18 cellular contexts compared by ENCODE assay signal in genomic region chr1:175449306-175449705, GRCh38.
A peak's percentile ranks its signal among the peaks of the same experiment; 100 is the strongest.
DNase-seq lines count a peak whose midpoint lies in the region; ATAC-seq, FAIRE-seq and TF ChIP-seq lines count a peak whose summit lies in the region.
"Had no signal": no experiment of that assay in that cellular context is flagged by ENCODE, and none has a peak within 500 bp of the region (broad histone marks: within the 10 kb centered on the region; RNA-seq: fewer than 3 reads in every experiment).

No MANE protein-coding gene starts in this region.

- CTCF ChIA-PET in GM12878 (lab: Yijun Ruan, JAX): no interaction called here

- peak overlapping the region; percentile 32 to 78 (median 53) for H3K4me2 ChIP-seq in BLaER1 treated with 17β-estradiol and CSF1 and Interleukin-3, amounts not matched to agents 10 nM and 100 nM
- H3K4me2 ChIP-seq in GM12878 (ENCODE audit: control insufficient read depth, insufficient read depth): no peak overlapping the region
- H3K4me2 ChIP-seq: A549 had no signal

- WGBS in GM12878 (ENCODE audit: insufficient coverage, insufficient replicate concordance, low lambda C conversion rate, missing lambda C conversion rate): 15% methylated on average over 1 of the region's 1 CpG

- RAD21 ChIA-PET in GM12878 (lab: Charles Lee; ENCODE audit: unreplicated experiment): no interaction called here

- H3K9ac ChIP-seq in BLaER1 treated with 17β-estradiol and CSF1 and Interleukin-3, amounts not matched to agents 10 nM and 100 nM: no peak overlapping the region
- no peak overlapping the region for H3K9ac ChIP-seq in GM12878 (ENCODE audit: control insufficient read depth, insufficient read depth, low read length)
- H3K9ac ChIP-seq in kidney (ENCODE audit: low read length in 2 of 2): no peak overlapping the region

- FAIRE-seq in GM12878 (lab: Jason Lieb, UNC) (no peak), RCC 7860 (lab: Jason Lieb, UNC) (no peak), kidney (lab: Jason Lieb, UNC) (no peak)
- FAIRE-seq: A549, HTR-8/SVneo had no signal

- BruUV-seq in GM12878 (replicated peaks; lab: Mats Ljungman, UMichigan): no TSS peak

- ATAC-seq in GM21360 (IDR thresholded peaks at IDR 0.05; ENCODE audit: unreplicated experiment) (peak; percentile 57), HG02870 (IDR thresholded peaks at IDR 0.05; ENCODE audit: unreplicated experiment) (peak; percentile 87), GM12878 (peak; percentile 21; the same call in 1 of the 3 replicates), HG02981 (IDR thresholded peaks at IDR 0.05; ENCODE audit: unreplicated experiment) (no peak)
- ATAC-seq: A549 had no signal

- no peak for TF ChIP-seq CTCF in GM12878 (IDR thresholded peaks at IDR 0.05 in 2 of 3, conservative IDR thresholded peaks at IDR 0.05 in 1 of 3; ENCODE audit: control insufficient read depth in 2 of 3, extremely low read depth in 1 of 3, insufficient read depth in 1 of 3, low read depth in 3 of 3, low read length in 3 of 3)
- no peak for TF ChIP-seq CTCF in kidney (IDR thresholded peaks at IDR 0.05; ENCODE audit: borderline replicate concordance, extremely low read depth, insufficient read depth)

- H3K79me2 ChIP-seq in GM12878 (ENCODE audit: control insufficient read depth, insufficient read depth, low read length): no peaks in the 10 kb centered on the region

- TF ChIP-seq RAD21 in GM12878 (IDR thresholded peaks at IDR 0.05; ENCODE audit: insufficient read depth, low read depth, low read length): no peak

- no peaks in the 10 kb centered on the region; a peak in 1 of 22 replicates for H4K20me1 ChIP-seq in BLaER1 treated with 17β-estradiol and CSF1 and Interleukin-3, amounts not matched to agents 10 nM and 100 nM
- H4K20me1 ChIP-seq in GM12878 (ENCODE audit: control insufficient read depth, insufficient read depth): no peaks in the 10 kb centered on the region

- POLR2A ChIA-PET in GM12878 (lab: Charles Lee): no interaction called here

- peak overlapping the region in 1 of 11 experiments; percentile 17; a peak in 1 of 22 replicates for H3K27ac ChIP-seq in BLaER1 treated with 17β-estradiol and CSF1 and Interleukin-3, amounts not matched to agents 10 nM and 100 nM
- no peak overlapping the region for H3K27ac ChIP-seq in GM12878 (ENCODE audit: control insufficient read depth, insufficient read depth)
- H3K27ac ChIP-seq in kidney (ENCODE audit: low read depth in 2 of 2, low read length in 2 of 2): no peak overlapping the region
- H3K27ac ChIP-seq: A549 had no signal

- DNase-seq in GM12878 (ENCODE audit: low read depth, low spot score) (no peak), RCC 7860 (ENCODE audit: low spot score) (no peak), kidney (no peak), ACHN (no peak)
- DNase-seq: EL, H9, Kasumi-1, NCI-H146, NCI-H2081 treated with DMSO at 0.1 percent for 48 hours, NCI-H510A, NCI-H774, SW 1271 had no signal

- intact Hi-C loops in GM12878 (cut with micrococcal nuclease; ENCODE audit: unreplicated experiment): no loop called here
- intact Hi-C loops in kidney (cut with DNase I): no loop called here

- no peaks in the 10 kb centered on the region for H3K9me3 ChIP-seq in BLaER1 treated with 17β-estradiol and CSF1 and Interleukin-3, amounts not matched to agents 10 nM and 100 nM (replicated peaks in 1 of 11)
- H3K9me3 ChIP-seq in GM12878 (replicated peaks; ENCODE audit: control insufficient read depth, insufficient read depth, low read length) (no peaks in the 10 kb centered on the region), kidney (ENCODE audit: control insufficient read depth in 1 of 2, low read length in 2 of 2) (no peaks in the 10 kb centered on the region)
- H3K9me3 ChIP-seq: A549 had no signal

- no peak overlapping the region for H2AFZ ChIP-seq in GM12878 (ENCODE audit: control insufficient read depth, low read depth, low read length)

- no peaks in the 10 kb centered on the region for H3K27me3 ChIP-seq in BLaER1 treated with 17β-estradiol and CSF1 and Interleukin-3, amounts not matched to agents 10 nM and 100 nM
- no peaks in the 10 kb centered on the region; a peak in 1 of 4 replicates for H3K27me3 ChIP-seq in GM12878 (replicated peaks in 1 of 2; ENCODE audit: control insufficient read depth in 2 of 2, insufficient read depth in 2 of 2, low read length in 1 of 2)

- SMC1A ChIA-PET in GM12878 (lab: Charles Lee; ENCODE audit: uncharacterized antibody, unreplicated experiment): no interaction called here

- no peak overlapping the region for H3K4me3 ChIP-seq in BLaER1 treated with 17β-estradiol and CSF1 and Interleukin-3, amounts not matched to agents 10 nM and 100 nM
- H3K4me3 ChIP-seq in GM12878: no peak overlapping the region
- H3K4me3 ChIP-seq in kidney (ENCODE audit: low read length in 2 of 2): no peak overlapping the region
- H3K4me3 ChIP-seq: A549 had no signal

- no peaks in the 10 kb centered on the region for H3K36me3 ChIP-seq in BLaER1 treated with 17β-estradiol and CSF1 and Interleukin-3, amounts not matched to agents 10 nM and 100 nM
- H3K36me3 ChIP-seq in GM12878 (ENCODE audit: control insufficient read depth in 2 of 2, insufficient read depth in 2 of 2, low read length in 1 of 2) (no peaks in the 10 kb centered on the region), kidney (ENCODE audit: control insufficient read depth in 1 of 2, insufficient read depth in 2 of 2, low read length in 2 of 2) (no peaks in the 10 kb centered on the region)

- peaks cover 19 to 50% (median 29%) of the 10 kb centered on the region in 10 experiments for H3K4me1 ChIP-seq in BLaER1 treated with 17β-estradiol and CSF1 and Interleukin-3, amounts not matched to agents 10 nM and 100 nM
- peaks cover 5% of the 10 kb centered on the region; the same call in 1 of the 2 replicates for H3K4me1 ChIP-seq in GM12878 (ENCODE audit: control insufficient read depth, insufficient read depth, low read length)
- H3K4me1 ChIP-seq in kidney (ENCODE audit: control insufficient read depth in 1 of 2, insufficient read depth in 1 of 2, low read depth in 1 of 2, low read length in 2 of 2): no peaks in the 10 kb centered on the region
- H3K4me1 ChIP-seq: A549 had no signal

- in situ Hi-C loops in GM12878 (cut with MboI): no loop called here
- in situ Hi-C loops in ACHN (cut with HindIII; ENCODE audit: low pct_ligation_motif_present, low pct_unique_long_range_greater_than_20kb, low sequenced_read_pairs): no loop called here

- no peak for TF ChIP-seq POLR2A in GM12878 (IDR thresholded peaks at IDR 0.05; ENCODE audit: low read depth, low read length)

- TF ChIP-seq EP300 in GM12878 (IDR thresholded peaks at IDR 0.05; ENCODE audit: borderline replicate concordance in 1 of 2, control insufficient read depth in 1 of 2, low read depth in 2 of 2, low read length in 2 of 2): no peak

TF ChIP-seq in GM12878, 131 proteins besides CTCF, POLR2A, EP300 and RAD21:
- TF ChIP-seq JUNB (IDR thresholded peaks at IDR 0.05) (peak; percentile 46), ATF3 (IDR thresholded peaks at IDR 0.05; ENCODE audit: borderline replicate concordance, extremely low read depth, low read depth, low read length) (no peak)
